8 cellular contexts compared by ENCODE assay signal in the genomic region with DNA sequence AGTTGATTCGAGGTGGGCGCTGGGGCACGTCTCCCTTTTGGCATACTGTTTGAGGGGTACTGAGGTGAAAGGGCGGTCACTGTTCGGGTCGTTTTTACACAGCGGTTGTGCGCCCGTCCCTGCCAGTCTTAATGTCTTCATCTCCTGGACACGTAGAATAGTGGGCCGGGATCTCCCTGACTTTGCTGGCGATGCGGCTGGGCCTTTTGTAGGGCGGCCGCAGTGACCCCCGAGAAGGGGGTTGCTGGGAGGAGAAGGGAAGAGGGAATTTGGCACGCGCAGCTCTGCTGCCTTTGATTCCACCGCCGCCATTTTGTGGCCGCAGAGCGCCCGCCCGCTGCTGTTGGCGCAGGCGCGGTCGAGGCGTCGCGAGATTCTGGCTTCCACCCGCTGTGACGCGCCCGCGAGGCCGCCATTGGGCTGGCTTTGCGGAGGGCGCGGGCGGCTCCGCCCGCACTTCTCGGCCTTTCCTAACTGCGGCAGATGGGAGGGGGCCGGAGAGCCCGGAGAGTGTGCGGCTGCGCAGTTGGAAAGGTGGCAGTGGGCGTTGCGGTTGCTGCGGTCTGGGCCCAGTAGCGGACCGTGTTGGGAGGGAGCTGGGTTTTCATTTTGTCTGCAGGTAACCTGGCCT. TPM values are rescaled to one million over a fixed set of nuclear protein-coding genes. Genes with fewer than 3 reads are reported as not detected.
A peak's percentile ranks its signal among the peaks of the same experiment; 100 is the strongest.
DNase-seq lines count a peak whose midpoint lies in the region; ATAC-seq and TF ChIP-seq lines count a peak whose summit lies in the region.

No MANE protein-coding gene starts in this region.

- H3F3A ChIP-seq in MM.1S (ENCODE audit: insufficient read depth, low read length) (0 out of 2 replicates have a peak, but pooled peaks cover 8% of the 10 kb centered on the region), neural progenitor cell (ENCODE audit: low read depth) (peaks cover 59% of the 10 kb centered on the region)

- H4K20me1 ChIP-seq in MM.1S (ENCODE audit: insufficient read depth, low read length) (peaks cover 3% of the 10 kb centered on the region; the same call in 1 of the 2 replicates), neural progenitor cell (ENCODE audit: low read depth) (peaks cover 38% of the 10 kb centered on the region)

- no peaks in the 10 kb centered on the region for H3K9me3 ChIP-seq in MM.1S (replicated peaks; ENCODE audit: insufficient read depth, low read length)
- H3K9me3 ChIP-seq in neural progenitor cell (ENCODE audit: low read depth) = no peaks in the 10 kb centered on the region
- no peaks in the 10 kb centered on the region for H3K9me3 ChIP-seq in stomach

- intact Hi-C loops in stomach (cut with DNase I; ENCODE audit: low total_unique reads) = no loop called here

- H3K36me3 Mint-ChIP-seq in neural progenitor cell = peaks cover 43% of the 10 kb centered on the region

- no peaks in the 10 kb centered on the region for H3K9me2 ChIP-seq in MM.1S (replicated peaks; ENCODE audit: insufficient read depth, low read length)

- H3K9me3 Mint-ChIP-seq in neural progenitor cell = no peaks in the 10 kb centered on the region

- H3K4me1 Mint-ChIP-seq in neural progenitor cell = peaks cover 28% of the 10 kb centered on the region

- H3K4me2 ChIP-seq in MM.1S (ENCODE audit: low read depth, low read length) (peak overlapping the region; percentile 77; the same call in 1 of the 2 replicates), neural progenitor cell (peak overlapping the region; percentile 92)

- H3K36me3 ChIP-seq in MM.1S (replicated peaks; ENCODE audit: insufficient read depth, low read length) (peaks cover 30% of the 10 kb centered on the region), neural progenitor cell (peaks cover 41% of the 10 kb centered on the region), stomach (peaks cover 45 to 46% (median 45%) of the 10 kb centered on the region in 4 donors)

- TF ChIP-seq POLR2A in stomach (IDR thresholded peaks at IDR 0.05) = peak in 1 of 4 donors; percentile 75

- TF ChIP-seq CTCF in MM.1S (IDR thresholded peaks at IDR 0.05; ENCODE audit: low read length) (no peak), foreskin keratinocyte (conservative IDR thresholded peaks at IDR 0.05) (no peak), neural progenitor cell (IDR thresholded peaks at IDR 0.05) (no peak), stomach (IDR thresholded peaks at IDR 0.05) (no peak)

- H2AFZ ChIP-seq in MM.1S (ENCODE audit: low read length) = peak overlapping the region; percentile 34; the same call in 1 of the 2 replicates
- peak overlapping the region; percentile 77 for H2AFZ ChIP-seq in neural progenitor cell (replicated peaks)

- peak overlapping the region; percentile 99 for H3K4me3 Mint-ChIP-seq in neural progenitor cell

- WGBS in stomach, 5 donors = 0% methylated on average over 29 to 54 of the region's 54 CpGs

- H3K27me3 ChIP-seq in MM.1S (replicated peaks; ENCODE audit: insufficient read depth, low read length) = no peaks in the 10 kb centered on the region
- no peaks in the 10 kb centered on the region for H3K27me3 ChIP-seq in foreskin keratinocyte
- no peaks in the 10 kb centered on the region for H3K27me3 ChIP-seq in neural progenitor cell
- H3K27me3 ChIP-seq in stomach = no peaks in the 10 kb centered on the region

- H3K27me3 Mint-ChIP-seq in neural progenitor cell (ENCODE audit: insufficient read depth, low read depth) = peaks cover 9% of the 10 kb centered on the region

- H3K4me1 ChIP-seq in MM.1S (ENCODE audit: low read length) (0 out of 2 replicates have a peak, but pooled peaks cover 4% of the 10 kb centered on the region), foreskin keratinocyte (peaks cover 10% of the 10 kb centered on the region), neural progenitor cell (peaks cover 20% of the 10 kb centered on the region), stomach (peaks cover 24 to 52% (median 46%) of the 10 kb centered on the region in 4 donors)

- H3K79me2 ChIP-seq in MM.1S (ENCODE audit: low read length) (peaks cover 43% of the 10 kb centered on the region), neural progenitor cell (ENCODE audit: low read depth) (peaks cover 53% of the 10 kb centered on the region)

- H3K27ac ChIP-seq in MM.1S (ENCODE audit: low read length) (peak overlapping the region; percentile 97), foreskin keratinocyte (peak overlapping the region; percentile 96), neural progenitor cell (peak overlapping the region; percentile 98), stomach (peak overlapping the region; percentile 97 to 100 (median 98))

- H3K9ac ChIP-seq in MM.1S (ENCODE audit: low read length) (peak overlapping the region; percentile 100), neural progenitor cell (peak overlapping the region; percentile 99)

- peak; percentile 75 for ATAC-seq in foreskin keratinocyte

- no peak for TF ChIP-seq EP300 in stomach (IDR thresholded peaks at IDR 0.05)

- DNase-seq in ELF-1 (ENCODE audit: low read depth, low spot score) (peak; percentile 97), HCEC 1CT (peak; percentile 81), MM.1S (peak; percentile 80), SIG-M5 (lab: John Stamatoyannopoulos, UW) (peak; percentile 28), foreskin keratinocyte (peak; percentile 61 to 76), neural progenitor cell (ENCODE audit: low spot score) (peak; percentile 97), stomach (peak; percentile 91)
- peak; percentile 85 for DNase-seq in activated gamma-delta T cell treated with anti-CD3 and anti-CD28 coated beads, Interleukin-2, amount 50 U/mL, for 16 hours (ENCODE audit: low read depth)

- peak overlapping the region; percentile 100 for H3K27ac Mint-ChIP-seq in neural progenitor cell

- peak overlapping the region; percentile 99 for H3K4me3 ChIP-seq in MM.1S (ENCODE audit: low read length)
- peak overlapping the region; percentile 80 for H3K4me3 ChIP-seq in neural progenitor cell
- peak overlapping the region; percentile 67 to 84 (median 78) for H3K4me3 ChIP-seq in stomach

RNA-seq across cellular contexts. Expression of a gene that starts 0.5 kb away (rescaled TPM):
- total RNA-seq in foreskin keratinocyte (178 and 184 TPM in 2 replicates), neural progenitor cell (ENCODE audit: low replicate concordance) (486 and 664 TPM in 2 replicates), stomach (100 to 1,000 TPM; 190 to 540 (median 394) TPM)
- polyA plus RNA-seq in foreskin keratinocyte (176 and 181 TPM in 2 replicates), stomach (100 to 1,000 TPM; 141 to 314 (median 216) TPM)

RNA-seq across cellular contexts. Expression of a gene that starts 29.6 kb away (rescaled TPM):
- not detected in 2 replicates for total RNA-seq in foreskin keratinocyte
- not detected in 2 replicates for polyA plus RNA-seq in foreskin keratinocyte
- not detected in 2 replicates for total RNA-seq in neural progenitor cell (ENCODE audit: low replicate concordance)
- not detected for total RNA-seq in stomach
- not detected for polyA plus RNA-seq in stomach

Comparison
In these comparisons a context has a peak if more than half of its experiments do, and no peak if none do; other contexts are left out.
1. Peak in every context shown above with its lines: DNase-seq, ATAC-seq, H3K4me3 ChIP-seq and H3K27ac ChIP-seq.
2. DNase-seq: peak in every context shown above with its lines; median percentile 97 in ELF-1; 97 in neural progenitor cell; 91 in stomach; 85 in activated gamma-delta T cell treated with anti-CD3 and anti-CD28 coated beads, Interleukin-2, amount 50 U/mL, for 16 hours; 81 in HCEC 1CT; 80 in MM.1S; 68 in foreskin keratinocyte; 28 in SIG-M5.